Comparison of ENCODE assay signal across 8 cellular contexts in the genomic region with DNA sequence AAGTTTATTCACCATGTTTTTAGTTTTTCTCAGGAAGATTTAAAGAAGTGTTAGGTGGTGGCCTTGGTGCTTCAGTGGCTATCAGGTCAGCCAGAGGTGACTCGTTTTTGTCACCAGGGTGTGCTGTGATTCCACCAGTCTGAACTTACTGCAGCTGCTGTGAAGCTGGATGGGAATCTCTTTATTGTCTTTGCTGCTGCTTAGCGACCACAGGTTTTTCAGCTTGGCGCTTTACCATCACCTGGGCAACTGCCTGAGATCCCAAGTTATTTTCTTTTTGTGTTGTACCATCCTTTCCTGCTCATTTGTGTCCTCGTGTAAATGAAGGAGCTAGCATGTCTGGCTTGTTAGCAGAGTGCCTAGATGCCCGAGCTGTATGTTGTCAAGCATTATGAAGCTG.
DNase-seq lines count a peak whose midpoint lies in the region; ATAC-seq and TF ChIP-seq lines count a peak whose summit lies in the region.

No MANE protein-coding gene starts in this region.

- in situ Hi-C loops in Panc1 (cut with HindIII; ENCODE audit: low pct_unique_long_range_greater_than_20kb, low sequenced_read_pairs): no loop called here

- H3K27me3 ChIP-seq in Panc1 (ENCODE audit: control insufficient read depth, insufficient read depth, low read length): no peaks in the 10 kb centered on the region
- H3K27me3 ChIP-seq in ovary: no peaks in the 10 kb centered on the region

- CTCF ChIA-PET in Panc1 (lab: Charles Lee): no interaction called here
- CTCF ChIA-PET in T-cell (lab: Charles Lee): no interaction called here

- BruUV-seq in Panc1 (replicated peaks; lab: Mats Ljungman, UMichigan): no TSS peak

- ATAC-seq in Panc1: 0 out of 2 replicates have a peak, but pooled peaks have one; percentile 78
- no peak for ATAC-seq in activated T-cell treated with anti-CD3 and anti-CD28 coated beads, Interleukin-2, amount 50 U/mL, for 72 hours (replicated peaks in 1 of 2)
- ATAC-seq in T-cell (replicated peaks in 1 of 4): no peak

- H3K27ac Mint-ChIP-seq in activated T-cell treated with anti-CD3 and anti-CD28 coated beads, Interleukin-2, amount 50 U/mL, for 72 hours: no peak overlapping the region
- no peak overlapping the region for H3K27ac Mint-ChIP-seq in T-cell

- no peak for TF ChIP-seq POLR2A in ovary (IDR thresholded peaks at IDR 0.05)

- H3K4me1 Mint-ChIP-seq in activated T-cell treated with anti-CD3 and anti-CD28 coated beads, Interleukin-2, amount 50 U/mL, for 72 hours (ENCODE audit: low read depth): no peaks in the 10 kb centered on the region
- no peaks in the 10 kb centered on the region for H3K4me1 Mint-ChIP-seq in T-cell

- H3K4me3 ChIP-seq in Panc1 (ENCODE audit: low read depth in 2 of 2, low read length in 2 of 2): no peak overlapping the region
- no peak overlapping the region for H3K4me3 ChIP-seq in fibroblast of pulmonary artery (replicated peaks; ENCODE audit: low read depth, low read length)
- H3K4me3 ChIP-seq in ovary: no peak overlapping the region

- no peak overlapping the region for H3K27ac ChIP-seq in Panc1 (ENCODE audit: low read length)
- no peak overlapping the region for H3K27ac ChIP-seq in ovary

- H3K9me3 Mint-ChIP-seq in activated T-cell treated with anti-CD3 and anti-CD28 coated beads, Interleukin-2, amount 50 U/mL, for 72 hours: peaks cover 0 to 5% of the 10 kb centered on the region in 2 donors
- H3K9me3 Mint-ChIP-seq in T-cell: peaks cover 0 to 1% (median 0%) of the 10 kb centered on the region in 3 donors

- H3K4me1 ChIP-seq in Panc1 (ENCODE audit: control insufficient read depth, insufficient read depth, low read length) (no peaks in the 10 kb centered on the region), ovary (ENCODE audit: insufficient read depth) (no peaks in the 10 kb centered on the region)

- H3K4me3 Mint-ChIP-seq in activated T-cell treated with anti-CD3 and anti-CD28 coated beads, Interleukin-2, amount 50 U/mL, for 72 hours: no peak overlapping the region
- H3K4me3 Mint-ChIP-seq in T-cell: no peak overlapping the region

- DNase-seq in ELF-1 (ENCODE audit: low read depth, low spot score) (peak; percentile 87), Panc1 (ENCODE audit: low read depth, low spot score) (peak; percentile 22), fibroblast of pulmonary artery (ENCODE audit: low read depth) (peak; percentile 71), ovary (peak in 4 of 5 donors; percentile 20 to 40 (median 28)), MV-4-11 (lab: John Stamatoyannopoulos, UW) (no peak), T-cell (no peak)
- no peak for DNase-seq in activated T-cell treated with anti-CD3 and anti-CD28 coated beads, Interleukin-2, amount 50 U/mL, for 72 hours

- peak; percentile 78 for TF ChIP-seq CTCF in LNCAP (IDR thresholded peaks at IDR 0.05)
- peak; percentile 67 for TF ChIP-seq CTCF in Panc1 (IDR thresholded peaks at IDR 0.05)
- TF ChIP-seq CTCF in fibroblast of pulmonary artery (IDR thresholded peaks at IDR 0.05; ENCODE audit: low read length, missing control alignments): peak; percentile 58
- no peak for TF ChIP-seq CTCF in ovary (IDR thresholded peaks at IDR 0.05)

- TF ChIP-seq EP300 in ovary (IDR thresholded peaks at IDR 0.05): no peak

- no peaks in the 10 kb centered on the region for H3K36me3 Mint-ChIP-seq in activated T-cell treated with anti-CD3 and anti-CD28 coated beads, Interleukin-2, amount 50 U/mL, for 72 hours (ENCODE audit: insufficient read depth in 2 of 2)
- H3K36me3 Mint-ChIP-seq in T-cell: no peaks in the 10 kb centered on the region

- H3K9me3 ChIP-seq in Panc1 (ENCODE audit: control insufficient read depth, insufficient read depth, low read depth, low read length): no peaks in the 10 kb centered on the region
- no peaks in the 10 kb centered on the region for H3K9me3 ChIP-seq in ovary

- 32 to 37% (median 33%) methylated on average over 5 of the region's 5 CpGs for WGBS in ovary, 3 donors

- intact Hi-C loops in Panc1 (cut with micrococcal nuclease; ENCODE audit: unreplicated experiment) (no loop called here), ovary (cut with DNase I) (no loop called here)

- no peaks in the 10 kb centered on the region; the same call in 1 of the 2 replicates for H3K36me3 ChIP-seq in Panc1 (ENCODE audit: control insufficient read depth, insufficient read depth, low read length)
- no peaks in the 10 kb centered on the region for H3K36me3 ChIP-seq in ovary

- POLR2A ChIA-PET in Panc1 (lab: Charles Lee) (no interaction called here), T-cell (lab: Charles Lee) (no interaction called here)

- no peaks in the 10 kb centered on the region for H3K27me3 Mint-ChIP-seq in activated T-cell treated with anti-CD3 and anti-CD28 coated beads, Interleukin-2, amount 50 U/mL, for 72 hours (ENCODE audit: low read depth)
- no peaks in the 10 kb centered on the region for H3K27me3 Mint-ChIP-seq in T-cell

Comparison
In these comparisons a context has a peak if more than half of its experiments do, and no peak if none do; other contexts are left out.
1. DNase-seq: peak in ELF-1 (single experiment), Panc1 (single experiment), fibroblast of pulmonary artery (single experiment) and ovary (4 of 5); none in MV-4-11 (single experiment), activated T-cell treated with anti-CD3 and anti-CD28 coated beads, Interleukin-2, amount 50 U/mL, for 72 hours (0 of 2) and T-cell (0 of 34).
2. CTCF ChIP-seq: peak in LNCAP (single experiment), Panc1 (single experiment) and fibroblast of pulmonary artery (single experiment); none in ovary (0 of 3).